Comparison of ENCODE assay signal across 1 cellular context in genomic region chr7:131521651-131522163, GRCh38.
TF ChIP-seq lines count a peak whose summit lies in the region.

No MANE protein-coding gene starts in this region.

TF ChIP-seq in SK-N-SH treated with all-trans-retinoic acid at 6 μM for 48 hours, 23 proteins besides CTCF, POLR2A, EP300 and RAD21 (continued from another document):
- no peak for TF ChIP-seq CSRNP3 (CRISPR knock-in tag; IDR thresholded peaks at IDR 0.05)
